Comparison of ENCODE assay signal across 1 cellular context in genomic region chr15:90558182-90558581, GRCh38.
TF ChIP-seq lines count a peak whose summit lies in the region.

No MANE protein-coding gene starts in this region.

TF ChIP-seq in K562, 482 proteins besides CTCF, POLR2A, EP300 and RAD21 (continued from another document):
- no peak for TF ChIP-seq ZNF431 (CRISPR knock-in tag; IDR thresholded peaks at IDR 0.05)
- TF ChIP-seq HDAC1 (IDR thresholded peaks at IDR 0.05) = peak in 1 of 2 experiments; percentile 23; a peak in 1 of 4 replicates
- TF ChIP-seq BRD9 (IDR thresholded peaks at IDR 0.05; ENCODE audit: low read depth, partially characterized antibody) = no peak
- peak; percentile 50 for TF ChIP-seq MEIS2 (IDR thresholded peaks at IDR 0.05; ENCODE audit: partially characterized antibody)
- 0 out of 2 replicates have a peak, but pooled peaks have one; percentile 21 for TF ChIP-seq TEAD4 (IDR thresholded peaks at IDR 0.05; ENCODE audit: low read length)
- TF ChIP-seq TEAD4 (CRISPR knock-in tag; IDR thresholded peaks at IDR 0.05; ENCODE audit: borderline replicate concordance) = no peak
- TF ChIP-seq TCF15 (CRISPR knock-in tag; IDR thresholded peaks at IDR 0.05) = no peak
- peak; percentile 64 for TF ChIP-seq MYNN (IDR thresholded peaks at IDR 0.05)
- no peak for TF ChIP-seq MYNN (CRISPR knock-in tag; IDR thresholded peaks at IDR 0.05)
- no peak for TF ChIP-seq ZNF3 (CRISPR knock-in tag; IDR thresholded peaks at IDR 0.05)
- TF ChIP-seq NFATC3 (IDR thresholded peaks at IDR 0.05) = no peak
- 0 out of 2 replicates have a peak, but pooled peaks have one; percentile 19 for TF ChIP-seq RAD51 (IDR thresholded peaks at IDR 0.05; ENCODE audit: borderline replicate concordance, low read depth)
- no peak for TF ChIP-seq ZNF354B (CRISPR knock-in tag; IDR thresholded peaks at IDR 0.05)
- TF ChIP-seq ZNF133 (CRISPR knock-in tag; IDR thresholded peaks at IDR 0.05) = no peak
- no peak for TF ChIP-seq BCOR (IDR thresholded peaks at IDR 0.05)
- TF ChIP-seq CBFA2T2 (conservative IDR thresholded peaks at IDR 0.05) = no peak; the same call in 1 of the 2 replicates
- TF ChIP-seq CEBPB (tag; IDR thresholded peaks at IDR 0.05) = no peak
- peak in 1 of 2 experiments; percentile 4; a peak in 1 of 4 replicates for TF ChIP-seq RCOR1 (IDR thresholded peaks at IDR 0.05; ENCODE audit: borderline replicate concordance in 1 of 2, low read depth in 2 of 2, low read length in 2 of 2)
- peak; percentile 59 for TF ChIP-seq TCF3 (CRISPR knock-in tag; IDR thresholded peaks at IDR 0.05)
- no peak for TF ChIP-seq HDAC3 (IDR thresholded peaks at IDR 0.05; ENCODE audit: borderline replicate concordance, partially characterized antibody)
- TF ChIP-seq ARID1B (IDR thresholded peaks at IDR 0.05) = peak; percentile 35; the same call in 1 of the 2 replicates
- TF ChIP-seq ZNF77 (CRISPR knock-in tag; IDR thresholded peaks at IDR 0.05) = no peak
- peak; percentile 23; the same call in 1 of the 2 replicates for TF ChIP-seq JUND (IDR thresholded peaks at IDR 0.05; ENCODE audit: borderline replicate concordance, low read depth, low read length)
- TF ChIP-seq JUND (tag; IDR thresholded peaks at IDR 0.05; ENCODE audit: borderline replicate concordance, low read depth, low read length) = no peak
- no peak for TF ChIP-seq PRPF4 (IDR thresholded peaks at IDR 0.05; ENCODE audit: insufficient read depth, low read depth, low read length, poor library complexity, severe bottlenecking)
- TF ChIP-seq ZNF212 (CRISPR knock-in tag; IDR thresholded peaks at IDR 0.05) = no peak
- no peak for TF ChIP-seq PBX2 (CRISPR knock-in tag; IDR thresholded peaks at IDR 0.05; ENCODE audit: low read depth)
- TF ChIP-seq PBX2 (tag; conservative IDR thresholded peaks at IDR 0.05; ENCODE audit: low read depth) = peak; percentile 60
- peak; percentile 54 for TF ChIP-seq CBFA2T3 (IDR thresholded peaks at IDR 0.05)
- TF ChIP-seq HDAC2 (IDR thresholded peaks at IDR 0.05) = 0 out of 2 replicates have a peak, but pooled peaks have one; percentile 59
- no peak for TF ChIP-seq NFE2 (IDR thresholded peaks at IDR 0.05; ENCODE audit: low read depth)
- no peak for TF ChIP-seq BRD4 (IDR thresholded peaks at IDR 0.05)
- no peak for TF ChIP-seq MLLT1 (IDR thresholded peaks at IDR 0.05)
- no peak for TF ChIP-seq TSHZ1 (CRISPR knock-in tag; IDR thresholded peaks at IDR 0.05)
- TF ChIP-seq NCOA2 (IDR thresholded peaks at IDR 0.05; ENCODE audit: partially characterized antibody in 2 of 2) = no peak
- no peak for TF ChIP-seq HCFC1 (IDR thresholded peaks at IDR 0.05; ENCODE audit: low read depth, low read length)
- TF ChIP-seq CTBP1 (IDR thresholded peaks at IDR 0.05; ENCODE audit: borderline replicate concordance) = peak; percentile 30; the same call in 1 of the 2 replicates
- TF ChIP-seq SMARCA4 (IDR thresholded peaks at IDR 0.05) = 0 out of 2 replicates have a peak, but pooled peaks have one; percentile 16
- no peak for TF ChIP-seq EP400 (IDR thresholded peaks at IDR 0.05)
